ENCODE assay signal across 1 cellular context in genomic region chr22:42581762-42582716, GRCh38.
TF ChIP-seq lines count a peak whose summit lies in the region.

No MANE protein-coding gene starts in this region.

TF ChIP-seq in SK-N-SH, 30 proteins besides CTCF, POLR2A, EP300 and RAD21 (continued from another document):
- TF ChIP-seq USF1 (IDR thresholded peaks at IDR 0.05; ENCODE audit: borderline replicate concordance, low read depth) (no peak), RFX5 (IDR thresholded peaks at IDR 0.05; ENCODE audit: low read length) (no peak), NFIC (IDR thresholded peaks at IDR 0.05; ENCODE audit: borderline replicate concordance) (no peak), TEAD4 (IDR thresholded peaks at IDR 0.05; ENCODE audit: borderline replicate concordance, insufficient read depth) (no peak), SMC3 (IDR thresholded peaks at IDR 0.05; ENCODE audit: low read depth, low read length) (no peak), TCF12 (IDR thresholded peaks at IDR 0.05) (no peak), FOSL2 (IDR thresholded peaks at IDR 0.05; ENCODE audit: borderline replicate concordance, low read depth) (no peak), GATA2 (CRISPR knock-in tag; IDR thresholded peaks at IDR 0.05) (no peak), MEF2A (IDR thresholded peaks at IDR 0.05; ENCODE audit: borderline replicate concordance, low read depth) (no peak), POLR2AphosphoS5 (IDR thresholded peaks at IDR 0.05; ENCODE audit: low read depth, low read length) (no peak), EZH2phosphoT487 (IDR thresholded peaks at IDR 0.05; ENCODE audit: borderline replicate concordance, low read depth) (no peak), PBX3 (IDR thresholded peaks at IDR 0.05) (no peak), REST (IDR thresholded peaks at IDR 0.05; ENCODE audit: low read depth, low read length) (no peak)
